In genomic region chr17:51710289-51710979, GRCh38 we compare ENCODE assay signal across 13 cellular contexts.
"Had no signal": no experiment of that assay in that cellular context is flagged by ENCODE, and none has a peak within 500 bp of the region (broad histone marks: within the 10 kb centered on the region; RNA-seq: fewer than 3 reads in every experiment).

No MANE protein-coding gene starts in this region.

- H3K4me3 ChIP-seq: spleen, thoracic aorta, upper lobe of right lung had no signal

- H3K9me3 ChIP-seq: spleen, thoracic aorta, upper lobe of right lung had no signal

- ATAC-seq: activated CD8-positive, alpha-beta T cell treated with anti-CD3 and anti-CD28 coated beads for 36 hours; upper lobe of right lung had no signal

- H3K27ac ChIP-seq: spleen, upper lobe of right lung, WERI-Rb-1 had no signal

- H3K36me3 ChIP-seq: spleen, thoracic aorta, upper lobe of right lung, WERI-Rb-1 had no signal

- H3K4me1 ChIP-seq: spleen, upper lobe of right lung had no signal

- DNase-seq: activated CD4-positive, alpha-beta T cell treated with anti-CD3 and anti-CD28 coated beads, Interleukin-2, amount 10 ng/mL, durations not matched to agents 7 days and 5 days; activated CD4-positive, CD25-positive, alpha-beta regulatory T cell treated with anti-CD3 and anti-CD28 coated beads, Interleukin-2, amount 50 U/mL, for 72 hours; activated CD8-positive, alpha-beta T cell treated with anti-CD3 and anti-CD28 coated beads for 36 hours; activated T-cell treated with anti-CD3 and anti-CD28 coated beads, Interleukin-2, amount 50 U/mL, for 1 hour; kidney glomerular epithelial cell; posterior cingulate gyrus; spleen; stimulated activated CD4-positive, alpha-beta T cell treated with anti-CD3 and anti-CD28 coated beads, Interleukin-4, amount 100 ng/mL, for 1 hour; stimulated activated naive CD4-positive, alpha-beta T cell; T-helper 1 cell; upper lobe of right lung; WERI-Rb-1 had no signal

- H3K27me3 ChIP-seq: upper lobe of right lung had no signal
